In the genomic region with DNA sequence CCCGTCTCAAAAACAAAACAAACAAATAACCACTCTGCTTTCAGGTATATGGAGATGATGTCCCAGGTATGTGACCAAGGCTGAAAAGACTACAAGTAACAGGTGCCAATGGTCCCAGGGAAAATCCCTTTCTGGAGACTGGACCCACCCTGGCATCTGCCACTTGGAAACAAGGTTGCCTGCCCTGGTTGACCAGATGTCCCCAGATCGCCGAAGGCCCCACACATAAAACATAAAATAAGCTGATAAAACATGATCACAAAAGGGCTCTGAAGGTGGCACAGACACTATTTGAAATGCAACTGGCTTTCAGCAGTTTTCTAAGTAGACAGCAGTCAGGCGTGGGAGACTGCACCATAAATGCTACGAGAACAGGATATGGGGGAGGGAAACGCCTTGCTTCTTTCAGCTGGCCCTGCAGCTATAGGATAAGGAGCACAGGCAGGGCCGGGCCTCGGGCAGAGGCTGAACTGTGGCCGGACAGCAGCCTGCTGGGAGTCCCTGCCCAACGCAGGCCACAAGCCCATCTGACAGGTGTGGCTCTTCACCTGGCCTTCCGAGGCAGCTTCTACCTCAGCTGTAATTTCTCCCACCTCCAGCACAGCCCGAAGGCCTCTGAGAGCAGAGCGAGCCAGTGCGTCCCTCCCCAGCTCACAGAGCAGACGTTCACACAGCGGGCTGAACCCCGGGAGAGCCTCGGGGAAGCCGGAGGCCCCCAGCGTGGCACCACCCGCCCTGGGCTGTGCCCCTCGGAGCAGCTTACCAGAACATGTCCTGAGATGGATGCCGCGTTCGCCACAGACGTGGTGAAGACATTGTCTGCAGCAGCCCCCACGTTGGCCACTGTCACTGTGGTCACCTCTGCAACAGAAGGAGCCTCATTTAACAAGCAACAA, we compare ENCODE assay signal across 16 cellular contexts. TPM values are rescaled to one million over a fixed set of nuclear protein-coding genes. Genes with fewer than 3 reads are reported as not detected.
DNase-seq lines count a peak whose midpoint lies in the region; ATAC-seq, FAIRE-seq and TF ChIP-seq lines count a peak whose summit lies in the region.
"Had no signal": no experiment of that assay in that cellular context is flagged by ENCODE, and none has a peak within 500 bp of the region (broad histone marks: within the 10 kb centered on the region; RNA-seq: fewer than 3 reads in every experiment).

No MANE protein-coding gene starts in this region.

- TF ChIP-seq RAD21 in HepG2 (CRISPR knock-in tag; IDR thresholded peaks at IDR 0.05) = no peak

- no peak for ATAC-seq in WTC11
- no peak for ATAC-seq in HG02588 (IDR thresholded peaks at IDR 0.05; ENCODE audit: unreplicated experiment)
- ATAC-seq in HepG2 = no peak
- ATAC-seq in GM19324 (IDR thresholded peaks at IDR 0.05; ENCODE audit: low FRiP score, unreplicated experiment) = no peak
- ATAC-seq: A549 had no signal

- FAIRE-seq in HepG2 (lab: Jason Lieb, UNC) = no peak
- FAIRE-seq: A549, RCC 7860, small intestine, urothelium cell line had no signal

- CTCF ChIA-PET in WTC11 (lab: Charles Lee) (interaction anchor here (1.0 to 1.2 kb wide), 2 partner anchors 33 to 64 kb away, joined by 3 read pairs; no protein-coding TSS in a partner anchor), HepG2 (lab: Yijun Ruan, JAX; ENCODE audit: low intra/inter-chr PET ratio, low total read pairs) (no interaction called here)

- no peak overlapping the region for H3K4me3 ChIP-seq in rectal smooth muscle tissue (ENCODE audit: low read length)
- no peak overlapping the region for H3K4me3 ChIP-seq in HepG2 (replicated peaks in 1 of 3; ENCODE audit: insufficient read depth in 1 of 3, low read depth in 2 of 3, low read length in 3 of 3)
- H3K4me3 ChIP-seq: A549, cardiac muscle cell had no signal

- TF ChIP-seq EP300 in HepG2 (IDR thresholded peaks at IDR 0.05; ENCODE audit: low read depth in 2 of 2, low read length in 2 of 2) = no peak
- no peak for TF ChIP-seq EP300 in HepG2 (CRISPR knock-in tag; IDR thresholded peaks at IDR 0.05; ENCODE audit: borderline replicate concordance)

- H3K36me3 ChIP-seq in rectal smooth muscle tissue (ENCODE audit: control insufficient read depth, insufficient read depth, low read length) = peaks cover 15% of the 10 kb centered on the region
- H3K36me3 ChIP-seq in HepG2 (replicated peaks in 1 of 2; ENCODE audit: control insufficient read depth in 1 of 2, insufficient read depth in 2 of 2, low read length in 2 of 2) = peaks cover 23 to 48% of the 10 kb centered on the region in 2 experiments

- no peak for DNase-seq in activated T-cell treated with anti-CD3 and anti-CD28 coated beads, Interleukin-2, amount 50 U/mL, for 24 hours
- DNase-seq in activated T-cell treated with anti-CD3 and anti-CD28 coated beads for 4 hours (no peak), WTC11 (ENCODE audit: low spot score) (no peak), endothelial cell (ENCODE audit: low spot score) (no peak), HepG2 (ENCODE audit: low spot score) (no peak)
- DNase-seq: activated CD8-positive, alpha-beta memory T cell treated with anti-CD3 and anti-CD28 coated beads, Interleukin-2, amount 50 U/mL, for 48 hours; NCI-H345; small intestine had no signal

- H3K79me2 ChIP-seq in HepG2 (ENCODE audit: insufficient read depth, low read length) = peaks cover 35% of the 10 kb centered on the region

- 84% methylated on average over 10 of the region's 27 CpGs for WGBS in HepG2 (ENCODE audit: low lambda C conversion rate)

- no peak for TF ChIP-seq CTCF in WTC11 (IDR thresholded peaks at IDR 0.05)
- TF ChIP-seq CTCF in endothelial cell (IDR thresholded peaks at IDR 0.05; ENCODE audit: unreplicated experiment) = no peak
- no peak for TF ChIP-seq CTCF in HepG2 (CRISPR knock-in tag; IDR thresholded peaks at IDR 0.05)

- H3K27ac ChIP-seq in rectal smooth muscle tissue (ENCODE audit: low read depth, low read length) (no peak overlapping the region), HepG2 (ENCODE audit: extremely low read length, insufficient read depth, low read length) (no peak overlapping the region)
- H3K27ac ChIP-seq: A549, cardiac muscle cell had no signal

- H3K9ac ChIP-seq in rectal smooth muscle tissue (ENCODE audit: low read length) = peak overlapping the region; percentile 21
- no peak overlapping the region for H3K9ac ChIP-seq in HepG2 (ENCODE audit: insufficient read depth, low read depth, low read length)

- no peaks in the 10 kb centered on the region; the same call in 1 of the 2 replicates for H4K20me1 ChIP-seq in HepG2 (ENCODE audit: insufficient read depth, low read length)

- H3K4me1 ChIP-seq in rectal smooth muscle tissue (ENCODE audit: control insufficient read depth, insufficient read depth, low read length) (no peaks in the 10 kb centered on the region), HepG2 (ENCODE audit: insufficient read depth, low read length) (peaks cover 27% of the 10 kb centered on the region)

- no TSS peak for BruUV-seq in HepG2 (replicated peaks; lab: Mats Ljungman, UMichigan)

- H3K9me3 ChIP-seq in HepG2 (ENCODE audit: low read length) = no peaks in the 10 kb centered on the region
- H3K9me3 ChIP-seq: A549 had no signal

- H3K4me3 Mint-ChIP-seq in activated T-cell treated with anti-CD3 and anti-CD28 coated beads, Interleukin-2, amount 50 U/mL, for 24 hours = no peak overlapping the region
- H3K4me3 Mint-ChIP-seq in WTC11 (no peak overlapping the region), endothelial cell (ENCODE audit: unreplicated experiment) (peak overlapping the region; percentile 82)

- intact Hi-C loops in HepG2 (cut with micrococcal nuclease; ENCODE audit: unreplicated experiment) = no loop called here

- peak overlapping the region; percentile 15 for H3K27ac Mint-ChIP-seq in activated T-cell treated with anti-CD3 and anti-CD28 coated beads, Interleukin-2, amount 50 U/mL, for 24 hours
- H3K27ac Mint-ChIP-seq in WTC11 (peak overlapping the region; percentile 33; the same call in 1 of the 2 replicates), endothelial cell (ENCODE audit: unreplicated experiment) (peak overlapping the region; percentile 86)

- H2AFZ ChIP-seq in HepG2 (ENCODE audit: low read length) = no peak overlapping the region

- H3K36me3 Mint-ChIP-seq in activated T-cell treated with anti-CD3 and anti-CD28 coated beads, Interleukin-2, amount 50 U/mL, for 24 hours (ENCODE audit: low read depth) = peaks cover 57% of the 10 kb centered on the region
- H3K36me3 Mint-ChIP-seq in WTC11 = peaks cover 35% of the 10 kb centered on the region
- H3K36me3 Mint-ChIP-seq in endothelial cell (ENCODE audit: low read depth, unreplicated experiment) = peaks cover 42% of the 10 kb centered on the region

- in situ Hi-C loops in HepG2 (cut with HindIII; ENCODE audit: extremely low pct_ligation_motif_present, low pct_unique_long_range_greater_than_20kb) = no loop called here

- H3K27me3 ChIP-seq in rectal smooth muscle tissue (ENCODE audit: control insufficient read depth, insufficient read depth, low read length) (no peaks in the 10 kb centered on the region), HepG2 (ENCODE audit: control insufficient read depth in 1 of 2, insufficient read depth in 2 of 2, low read length in 2 of 2) (no peaks in the 10 kb centered on the region; a peak in 1 of 5 replicates)
- H3K27me3 ChIP-seq: cardiac muscle cell had no signal

- H3K4me1 Mint-ChIP-seq in activated T-cell treated with anti-CD3 and anti-CD28 coated beads, Interleukin-2, amount 50 U/mL, for 24 hours (ENCODE audit: low read depth) = peaks cover 32% of the 10 kb centered on the region
- H3K4me1 Mint-ChIP-seq in WTC11 (peaks cover 20% of the 10 kb centered on the region), endothelial cell (ENCODE audit: unreplicated experiment) (peaks cover 39% of the 10 kb centered on the region)

- POLR2A ChIA-PET in WTC11 (lab: Charles Lee) (no interaction called here), HepG2 (lab: Yijun Ruan, JAX) (no interaction called here)

- H3K4me2 ChIP-seq in HepG2 (ENCODE audit: low read depth, low read length) = no peak overlapping the region
- H3K4me2 ChIP-seq: A549 had no signal

- H3K9me3 Mint-ChIP-seq in activated T-cell treated with anti-CD3 and anti-CD28 coated beads, Interleukin-2, amount 50 U/mL, for 24 hours = no peaks in the 10 kb centered on the region
- H3K9me3 Mint-ChIP-seq in WTC11 (no peaks in the 10 kb centered on the region), endothelial cell (ENCODE audit: unreplicated experiment) (no peaks in the 10 kb centered on the region)

- H3K27me3 Mint-ChIP-seq in activated T-cell treated with anti-CD3 and anti-CD28 coated beads, Interleukin-2, amount 50 U/mL, for 24 hours = no peaks in the 10 kb centered on the region
- H3K27me3 Mint-ChIP-seq in WTC11 (ENCODE audit: low read depth) (no peaks in the 10 kb centered on the region), endothelial cell (ENCODE audit: unreplicated experiment) (peaks cover 15% of the 10 kb centered on the region)

- no peak for TF ChIP-seq POLR2A in HepG2 (IDR thresholded peaks at IDR 0.05; ENCODE audit: insufficient read depth in 1 of 2, low read depth in 2 of 2, low read length in 2 of 2)

RNA-seq across cellular contexts. Expression of gene DEAF1, which starts 4.0 kb away (rescaled TPM):
- total RNA-seq in WTC11 (2021) (62.2 to 85.3 TPM (median 81.1 TPM) in 3 replicates), endothelial cell (ENCODE audit: unreplicated experiment) (118 TPM), HepG2 (2016; rRNA removed; fragmentation: Illumina TruSeq; extraction: Trizol) (18.2 and 29.6 TPM in 2 replicates)
- 52.0 and 58.7 TPM in 2 replicates for total RNA-seq in HepG2 (2016; cell fraction: cytosol; rRNA removed; fragmentation: Illumina TruSeq; extraction: Trizol; ENCODE audit: low read depth)
- 20.8 and 32.8 TPM in 2 replicates for total RNA-seq in HepG2 (2016; cell fraction: insoluble cytoplasmic fraction; rRNA removed; fragmentation: Illumina TruSeq; extraction: Trizol)
- 63.0 and 70.8 TPM in 2 replicates for total RNA-seq in HepG2 (2016; cell fraction: membrane; rRNA removed; fragmentation: Illumina TruSeq; extraction: Trizol)
- total RNA-seq in HepG2 (2016; cell fraction: nucleus; rRNA removed; fragmentation: Illumina TruSeq; extraction: Trizol) = 23.5 and 24.2 TPM in 2 replicates
- 22.3 and 31.6 TPM in 2 replicates for polyA plus RNA-seq in HepG2 (2011; rRNA removed)
- polyA plus RNA-seq in HepG2 (2011; cell fraction: cytosol; rRNA removed) = 18.7 and 21.9 TPM in 2 replicates
- polyA plus RNA-seq in HepG2 (2011; cell fraction: nucleus; rRNA removed) = 48.8 and 50.2 TPM in 2 replicates
- polyA plus RNA-seq in HepG2 (2012) = 24.8 and 28.9 TPM in 2 replicates
- polyA plus RNA-seq in HepG2 (2016; cell fraction: cytosol; fragmentation: Illumina TruSeq; extraction: Trizol; ENCODE audit: low read depth) = 54.2 and 64.1 TPM in 2 replicates
- 20.0 and 24.6 TPM in 2 replicates for polyA plus RNA-seq in HepG2 (2016; cell fraction: insoluble cytoplasmic fraction; fragmentation: Illumina TruSeq; extraction: Trizol; ENCODE audit: low read depth)
- polyA plus RNA-seq in HepG2 (2016; cell fraction: membrane; fragmentation: Illumina TruSeq; extraction: Trizol; ENCODE audit: low read depth) = 53.8 and 73.1 TPM in 2 replicates
- polyA plus RNA-seq in HepG2 (2016; cell fraction: nucleus; fragmentation: Illumina TruSeq; extraction: Trizol; ENCODE audit: insufficient read depth, low read depth) = 41.0 and 44.0 TPM in 2 replicates
- 25.5 and 31.1 TPM in 2 replicates for polyA minus RNA-seq in HepG2 (2011; rRNA and poly(A)+ RNA removed; ENCODE audit: low replicate concordance)
- polyA minus RNA-seq in HepG2 (2011; cell fraction: cytosol; rRNA and poly(A)+ RNA removed) = 12.7 and 21.4 TPM in 2 replicates
- 27.7 and 32.9 TPM in 2 replicates for polyA minus RNA-seq in HepG2 (2011; cell fraction: nucleus; rRNA and poly(A)+ RNA removed)

RNA-seq across cellular contexts. Expression of gene TMEM80, which starts 4.6 kb away (rescaled TPM):
- total RNA-seq in WTC11 (2021) = 23.4 to 28.4 TPM (median 24.5 TPM) in 3 replicates
- total RNA-seq in endothelial cell (ENCODE audit: unreplicated experiment) = 22.9 TPM
- 2.7 and 5.6 TPM in 2 replicates for total RNA-seq in HepG2 (2016; rRNA removed; fragmentation: Illumina TruSeq; extraction: Trizol)
- total RNA-seq in HepG2 (2016; cell fraction: cytosol; rRNA removed; fragmentation: Illumina TruSeq; extraction: Trizol; ENCODE audit: low read depth) = 0.71 and 1.1 TPM in 2 replicates
- total RNA-seq in HepG2 (2016; cell fraction: insoluble cytoplasmic fraction; rRNA removed; fragmentation: Illumina TruSeq; extraction: Trizol) = 2.5 and 6.4 TPM in 2 replicates
- total RNA-seq in HepG2 (2016; cell fraction: membrane; rRNA removed; fragmentation: Illumina TruSeq; extraction: Trizol) = 2.9 and 3.2 TPM in 2 replicates
- 6.8 and 8.5 TPM in 2 replicates for total RNA-seq in HepG2 (2016; cell fraction: nucleus; rRNA removed; fragmentation: Illumina TruSeq; extraction: Trizol)
- polyA plus RNA-seq in HepG2 (2011; rRNA removed) = 17.1 and 20.9 TPM in 2 replicates
- 13.5 and 14.1 TPM in 2 replicates for polyA plus RNA-seq in HepG2 (2011; cell fraction: cytosol; rRNA removed)
- 42.7 and 42.8 TPM in 2 replicates for polyA plus RNA-seq in HepG2 (2011; cell fraction: nucleus; rRNA removed)
- polyA plus RNA-seq in HepG2 (2012) = 20.6 and 20.8 TPM in 2 replicates
- 1.3 and 1.4 TPM in 2 replicates for polyA plus RNA-seq in HepG2 (2016; cell fraction: cytosol; fragmentation: Illumina TruSeq; extraction: Trizol; ENCODE audit: low read depth)
- 3.6 and 3.8 TPM in 2 replicates for polyA plus RNA-seq in HepG2 (2016; cell fraction: insoluble cytoplasmic fraction; fragmentation: Illumina TruSeq; extraction: Trizol; ENCODE audit: low read depth)
- polyA plus RNA-seq in HepG2 (2016; cell fraction: membrane; fragmentation: Illumina TruSeq; extraction: Trizol; ENCODE audit: low read depth) = 2.4 and 2.9 TPM in 2 replicates
- 21.0 and 22.8 TPM in 2 replicates for polyA plus RNA-seq in HepG2 (2016; cell fraction: nucleus; fragmentation: Illumina TruSeq; extraction: Trizol; ENCODE audit: insufficient read depth, low read depth)
- 5.4 and 7.9 TPM in 2 replicates for polyA minus RNA-seq in HepG2 (2011; rRNA and poly(A)+ RNA removed; ENCODE audit: low replicate concordance)
- 1.9 and 3.8 TPM in 2 replicates for polyA minus RNA-seq in HepG2 (2011; cell fraction: cytosol; rRNA and poly(A)+ RNA removed)
- 11.6 and 13.4 TPM in 2 replicates for polyA minus RNA-seq in HepG2 (2011; cell fraction: nucleus; rRNA and poly(A)+ RNA removed)

RNA-seq across cellular contexts. Expression of gene EPS8L2, which starts 15.0 kb away (rescaled TPM):
- total RNA-seq in WTC11 (2021) (49.9 to 56.3 TPM (median 51.6 TPM) in 3 replicates), endothelial cell (ENCODE audit: unreplicated experiment) (8.0 TPM), HepG2 (2016; rRNA removed; fragmentation: Illumina TruSeq; extraction: Trizol) (55.6 and 89.3 TPM in 2 replicates)
- 23.4 and 26.5 TPM in 2 replicates for total RNA-seq in HepG2 (2016; cell fraction: cytosol; rRNA removed; fragmentation: Illumina TruSeq; extraction: Trizol; ENCODE audit: low read depth)
- 59.5 and 96.0 TPM in 2 replicates for total RNA-seq in HepG2 (2016; cell fraction: insoluble cytoplasmic fraction; rRNA removed; fragmentation: Illumina TruSeq; extraction: Trizol)
- 40.7 and 48.2 TPM in 2 replicates for total RNA-seq in HepG2 (2016; cell fraction: membrane; rRNA removed; fragmentation: Illumina TruSeq; extraction: Trizol)
- 113 TPM in 2 replicates for total RNA-seq in HepG2 (2016; cell fraction: nucleus; rRNA removed; fragmentation: Illumina TruSeq; extraction: Trizol)
- polyA plus RNA-seq in HepG2 (2011; rRNA removed) = 416 and 597 TPM in 2 replicates
- 128 and 201 TPM in 2 replicates for polyA plus RNA-seq in HepG2 (2011; cell fraction: cytosol; rRNA removed)
- 5,456 and 6,377 TPM in 2 replicates for polyA plus RNA-seq in HepG2 (2011; cell fraction: nucleus; rRNA removed)
- 164 and 263 TPM in 2 replicates for polyA plus RNA-seq in HepG2 (2012)
- polyA plus RNA-seq in HepG2 (2016; cell fraction: cytosol; fragmentation: Illumina TruSeq; extraction: Trizol; ENCODE audit: low read depth) = 26.4 and 28.2 TPM in 2 replicates
- 71.6 and 87.9 TPM in 2 replicates for polyA plus RNA-seq in HepG2 (2016; cell fraction: insoluble cytoplasmic fraction; fragmentation: Illumina TruSeq; extraction: Trizol; ENCODE audit: low read depth)
- polyA plus RNA-seq in HepG2 (2016; cell fraction: membrane; fragmentation: Illumina TruSeq; extraction: Trizol; ENCODE audit: low read depth) = 43.4 and 44.2 TPM in 2 replicates
- polyA plus RNA-seq in HepG2 (2016; cell fraction: nucleus; fragmentation: Illumina TruSeq; extraction: Trizol; ENCODE audit: insufficient read depth, low read depth) = 595 and 650 TPM in 2 replicates
- 35.7 and 322 TPM in 2 replicates for polyA minus RNA-seq in HepG2 (2011; rRNA and poly(A)+ RNA removed; ENCODE audit: low replicate concordance)
- 77.0 and 84.5 TPM in 2 replicates for polyA minus RNA-seq in HepG2 (2011; cell fraction: cytosol; rRNA and poly(A)+ RNA removed)
- polyA minus RNA-seq in HepG2 (2011; cell fraction: nucleus; rRNA and poly(A)+ RNA removed) = 292 and 312 TPM in 2 replicates

RNA-seq across cellular contexts. Expression of gene DRD4, which starts 53.9 kb away (rescaled TPM):
- total RNA-seq in WTC11 (2021) (3.7 to 5.8 TPM (median 5.5 TPM) in 3 replicates), endothelial cell (ENCODE audit: unreplicated experiment) (0.33 TPM), HepG2 (2016; rRNA removed; fragmentation: Illumina TruSeq; extraction: Trizol) (0.13 TPM in 1 of 2 replicates, not detected in the other)
- total RNA-seq in HepG2 (2016; cell fraction: cytosol; rRNA removed; fragmentation: Illumina TruSeq; extraction: Trizol; ENCODE audit: low read depth) = not detected in 2 replicates
- total RNA-seq in HepG2 (2016; cell fraction: insoluble cytoplasmic fraction; rRNA removed; fragmentation: Illumina TruSeq; extraction: Trizol) = not detected in 2 replicates
- 0.15 TPM in 1 of 2 replicates, not detected in the other for total RNA-seq in HepG2 (2016; cell fraction: membrane; rRNA removed; fragmentation: Illumina TruSeq; extraction: Trizol)
- not detected in 2 replicates for total RNA-seq in HepG2 (2016; cell fraction: nucleus; rRNA removed; fragmentation: Illumina TruSeq; extraction: Trizol)
- polyA plus RNA-seq in HepG2 (2011; rRNA removed) = 0.09 TPM in 2 replicates
- 0.11 TPM in 1 of 2 replicates, not detected in the other for polyA plus RNA-seq in HepG2 (2011; cell fraction: cytosol; rRNA removed)
- 1.3 and 1.6 TPM in 2 replicates for polyA plus RNA-seq in HepG2 (2011; cell fraction: nucleus; rRNA removed)
- polyA plus RNA-seq in HepG2 (2012) = 0.60 and 0.79 TPM in 2 replicates
- 0.18 and 0.26 TPM in 2 replicates for polyA plus RNA-seq in HepG2 (2016; cell fraction: cytosol; fragmentation: Illumina TruSeq; extraction: Trizol; ENCODE audit: low read depth)
- polyA plus RNA-seq in HepG2 (2016; cell fraction: insoluble cytoplasmic fraction; fragmentation: Illumina TruSeq; extraction: Trizol; ENCODE audit: low read depth) = 0.16 and 0.24 TPM in 2 replicates
- 0.22 and 0.28 TPM in 2 replicates for polyA plus RNA-seq in HepG2 (2016; cell fraction: membrane; fragmentation: Illumina TruSeq; extraction: Trizol; ENCODE audit: low read depth)
- 1.4 and 1.5 TPM in 2 replicates for polyA plus RNA-seq in HepG2 (2016; cell fraction: nucleus; fragmentation: Illumina TruSeq; extraction: Trizol; ENCODE audit: insufficient read depth, low read depth)
- polyA minus RNA-seq in HepG2 (2011; rRNA and poly(A)+ RNA removed; ENCODE audit: low replicate concordance) = 0.42 TPM in 1 of 2 replicates, not detected in the other
- polyA minus RNA-seq in HepG2 (2011; cell fraction: cytosol; rRNA and poly(A)+ RNA removed) = not detected in 2 replicates
- polyA minus RNA-seq in HepG2 (2011; cell fraction: nucleus; rRNA and poly(A)+ RNA removed) = 0.26 and 0.50 TPM in 2 replicates
- total RNA-seq: myocyte had no signal
- polyA plus RNA-seq: A549 had no signal

RNA-seq across cellular contexts. Expression of gene TALDO1, which starts 56.3 kb away (rescaled TPM):
- 314 to 352 TPM (median 343 TPM) in 3 replicates for total RNA-seq in WTC11 (2021)
- 123 TPM for total RNA-seq in endothelial cell (ENCODE audit: unreplicated experiment)
- total RNA-seq in HepG2 (2016; rRNA removed; fragmentation: Illumina TruSeq; extraction: Trizol) = 240 and 336 TPM in 2 replicates
- 94.7 and 94.9 TPM in 2 replicates for total RNA-seq in HepG2 (2016; cell fraction: cytosol; rRNA removed; fragmentation: Illumina TruSeq; extraction: Trizol; ENCODE audit: low read depth)
- 233 and 351 TPM in 2 replicates for total RNA-seq in HepG2 (2016; cell fraction: insoluble cytoplasmic fraction; rRNA removed; fragmentation: Illumina TruSeq; extraction: Trizol)
- 97.2 and 101 TPM in 2 replicates for total RNA-seq in HepG2 (2016; cell fraction: membrane; rRNA removed; fragmentation: Illumina TruSeq; extraction: Trizol)
- 84.2 and 97.2 TPM in 2 replicates for total RNA-seq in HepG2 (2016; cell fraction: nucleus; rRNA removed; fragmentation: Illumina TruSeq; extraction: Trizol)
- polyA plus RNA-seq in HepG2 (2011; rRNA removed) = 88.1 and 107 TPM in 2 replicates
- 93.4 and 124 TPM in 2 replicates for polyA plus RNA-seq in HepG2 (2011; cell fraction: cytosol; rRNA removed)
- 50.1 and 56.3 TPM in 2 replicates for polyA plus RNA-seq in HepG2 (2011; cell fraction: nucleus; rRNA removed)
- polyA plus RNA-seq in HepG2 (2012) = 89.8 and 93.0 TPM in 2 replicates
- 78.6 and 81.5 TPM in 2 replicates for polyA plus RNA-seq in HepG2 (2016; cell fraction: cytosol; fragmentation: Illumina TruSeq; extraction: Trizol; ENCODE audit: low read depth)
- 291 and 296 TPM in 2 replicates for polyA plus RNA-seq in HepG2 (2016; cell fraction: insoluble cytoplasmic fraction; fragmentation: Illumina TruSeq; extraction: Trizol; ENCODE audit: low read depth)
- 74.1 and 77.8 TPM in 2 replicates for polyA plus RNA-seq in HepG2 (2016; cell fraction: membrane; fragmentation: Illumina TruSeq; extraction: Trizol; ENCODE audit: low read depth)
- 141 and 146 TPM in 2 replicates for polyA plus RNA-seq in HepG2 (2016; cell fraction: nucleus; fragmentation: Illumina TruSeq; extraction: Trizol; ENCODE audit: insufficient read depth, low read depth)
- polyA minus RNA-seq in HepG2 (2011; rRNA and poly(A)+ RNA removed; ENCODE audit: low replicate concordance) = 76.8 and 132 TPM in 2 replicates
- polyA minus RNA-seq in HepG2 (2011; cell fraction: cytosol; rRNA and poly(A)+ RNA removed) = 46.9 and 78.3 TPM in 2 replicates
- polyA minus RNA-seq in HepG2 (2011; cell fraction: nucleus; rRNA and poly(A)+ RNA removed) = 15.8 and 16.4 TPM in 2 replicates

Comparison
In these comparisons a context has a peak if more than half of its experiments do, and no peak if none do; other contexts are left out.
1. H3K27ac Mint-ChIP-seq: peak in every context shown above with its lines; median percentile 86 in endothelial cell; 33 in WTC11; 15 in activated T-cell treated with anti-CD3 and anti-CD28 coated beads, Interleukin-2, amount 50 U/mL, for 24 hours.